11 cellular contexts compared by ENCODE assay signal in genomic region chr2:111624401-111625156, GRCh38.
DNase-seq lines count a peak whose midpoint lies in the region; ATAC-seq and TF ChIP-seq lines count a peak whose summit lies in the region.
"Had no signal": no experiment of that assay in that cellular context is flagged by ENCODE, and none has a peak within 500 bp of the region (broad histone marks: within the 10 kb centered on the region; RNA-seq: fewer than 3 reads in every experiment).

No MANE protein-coding gene starts in this region.

- TF ChIP-seq CTCF in MCF 10A (IDR thresholded peaks at IDR 0.05; ENCODE audit: unreplicated experiment), result no peak
- TF ChIP-seq CTCF in breast epithelium (IDR thresholded peaks at IDR 0.05), result no peak
- no peak for TF ChIP-seq CTCF in fibroblast of villous mesenchyme (IDR thresholded peaks at IDR 0.05; ENCODE audit: insufficient read depth, low read depth, low read length)
- TF ChIP-seq CTCF in thoracic aorta (IDR thresholded peaks at IDR 0.05), result no peak
- no peak for TF ChIP-seq CTCF in Caco-2 (IDR thresholded peaks at IDR 0.05; ENCODE audit: insufficient read depth in 1 of 2, low read depth in 1 of 2, low read length in 1 of 2, severe bottlenecking in 1 of 2, unreplicated experiment in 1 of 2)

- H3K4me1 Mint-ChIP-seq in MCF 10A (ENCODE audit: insufficient read depth, unreplicated experiment) (peaks cover 44% of the 10 kb centered on the region), Caco-2 (ENCODE audit: low read depth, unreplicated experiment) (peaks cover 8% of the 10 kb centered on the region)

- peaks cover 0 to 11% of the 10 kb centered on the region in 2 donors for H3K9me3 ChIP-seq in breast epithelium
- peaks cover 4% of the 10 kb centered on the region for H3K9me3 ChIP-seq in thoracic aorta
- peaks cover 7% of the 10 kb centered on the region for H3K9me3 ChIP-seq in Caco-2

- no peak overlapping the region for H3K27ac ChIP-seq in breast epithelium
- H3K27ac ChIP-seq in thoracic aorta, result no peak overlapping the region

- H3K36me3 ChIP-seq in breast epithelium, result no peaks in the 10 kb centered on the region
- no peaks in the 10 kb centered on the region for H3K36me3 ChIP-seq in thoracic aorta
- H3K36me3 ChIP-seq in Caco-2 (ENCODE audit: control insufficient read depth, insufficient read depth, low read length), result no peaks in the 10 kb centered on the region

- DNase-seq in MCF 10A (ENCODE audit: unreplicated experiment), result peak; percentile 90
- DNase-seq in breast epithelium (ENCODE audit: low spot score in 2 of 2), result no peak
- peak; percentile 82 for DNase-seq in SIG-M5 (lab: John Stamatoyannopoulos, UW)
- DNase-seq in fibroblast of villous mesenchyme (ENCODE audit: low read depth), result peak; percentile 99
- no peak for DNase-seq in thoracic aorta (ENCODE audit: low spot score)
- no peak for DNase-seq in putamen (ENCODE audit: low spot score)
- no peak for DNase-seq in Caco-2
- DNase-seq: anterior cingulate cortex, C1 segment of cervical spinal cord, NCI-H1694 treated with DMSO at 0.1 percent for 48 hours had no signal

- H3K4me3 ChIP-seq in breast epithelium, result no peak overlapping the region
- no peak overlapping the region for H3K4me3 ChIP-seq in fibroblast of villous mesenchyme (ENCODE audit: low read depth, low read length)
- no peak overlapping the region for H3K4me3 ChIP-seq in thoracic aorta
- H3K4me3 ChIP-seq in Caco-2 (ENCODE audit: low read depth, low read length), result no peak overlapping the region

- TF ChIP-seq POLR2A in breast epithelium (IDR thresholded peaks at IDR 0.05), result no peak

- H3K27me3 Mint-ChIP-seq in MCF 10A (ENCODE audit: insufficient read depth, unreplicated experiment) (no peaks in the 10 kb centered on the region), Caco-2 (ENCODE audit: insufficient read depth, unreplicated experiment) (no peaks in the 10 kb centered on the region)

- H3K4me3 Mint-ChIP-seq in MCF 10A (ENCODE audit: unreplicated experiment) (peak overlapping the region; percentile 38), Caco-2 (ENCODE audit: unreplicated experiment) (no peak overlapping the region)

- POLR2A ChIA-PET in MCF 10A (lab: Yijun Ruan, JAX), result interaction anchor here (0.6 to 3.1 kb wide), 16 partner anchors 10 to 905 kb away, joined by 3 to 34 read pairs (median 4); partner anchors contain the start of gene BCL2L11
- POLR2A ChIA-PET in Caco-2 (lab: Charles Lee), result interaction anchor here (0.9 kb wide), 1 partner anchor 35 kb away, joined by 5 read pairs; no protein-coding TSS in a partner anchor

- H3K36me3 Mint-ChIP-seq in MCF 10A (ENCODE audit: insufficient read depth, unreplicated experiment) (peaks cover 7% of the 10 kb centered on the region), Caco-2 (ENCODE audit: insufficient read depth, unreplicated experiment) (no peaks in the 10 kb centered on the region)

- BruUV-seq in MCF 10A (replicated peaks; lab: Mats Ljungman, UMichigan) (no TSS peak), Caco-2 (replicated peaks; lab: Mats Ljungman, UMichigan) (no TSS peak)

- H3K27me3 ChIP-seq in breast epithelium, result no peaks in the 10 kb centered on the region
- H3K27me3 ChIP-seq in thoracic aorta (replicated peaks; ENCODE audit: insufficient read depth), result no peaks in the 10 kb centered on the region
- H3K27me3 ChIP-seq in Caco-2 (replicated peaks; ENCODE audit: control insufficient read depth, insufficient read depth, low read length), result no peaks in the 10 kb centered on the region

- H3K4me1 ChIP-seq in breast epithelium, result no peaks in the 10 kb centered on the region
- peaks cover 3 to 7% of the 10 kb centered on the region in 2 donors for H3K4me1 ChIP-seq in thoracic aorta (ENCODE audit: control insufficient read depth in 1 of 2, low read depth in 2 of 2)
- no peaks in the 10 kb centered on the region for H3K4me1 ChIP-seq in Caco-2

- peak overlapping the region; percentile 70 for H3K27ac Mint-ChIP-seq in MCF 10A (ENCODE audit: low read depth, unreplicated experiment)
- no peak overlapping the region for H3K27ac Mint-ChIP-seq in Caco-2 (ENCODE audit: unreplicated experiment)

- CTCF ChIA-PET in MCF 10A (lab: Yijun Ruan, JAX), result interaction anchor here (0.5 to 1.0 kb wide), 4 partner anchors 14 to 1499 kb away, joined by 4 read pairs; no protein-coding TSS in a partner anchor
- CTCF ChIA-PET in Caco-2 (lab: Charles Lee), result no interaction called here

- intact Hi-C loops in MCF 10A (cut with micrococcal nuclease) (loop anchor here (5.0 kb wide), 1 partner anchor 38 kb away; no protein-coding TSS in a partner anchor), breast epithelium (cut with DNase I; ENCODE audit: low total_unique reads) (no loop called here), Caco-2 (cut with micrococcal nuclease; ENCODE audit: unreplicated experiment) (no loop called here)

- ATAC-seq in thoracic aorta (ENCODE audit: insufficient number of reproducible peaks, low FRiP score, low read depth) (peak; percentile 63), HG03097 (IDR thresholded peaks at IDR 0.05; ENCODE audit: low FRiP score, unreplicated experiment) (no peak)

- H3K9me3 Mint-ChIP-seq in MCF 10A (ENCODE audit: unreplicated experiment) (peaks cover 22% of the 10 kb centered on the region), Caco-2 (ENCODE audit: unreplicated experiment) (peaks cover 16% of the 10 kb centered on the region)

Comparison
In these comparisons a context has a peak if more than half of its experiments do, and no peak if none do; other contexts are left out.
1. DNase-seq: peak in MCF 10A (single experiment), SIG-M5 (single experiment) and fibroblast of villous mesenchyme (single experiment); none in breast epithelium (0 of 2), thoracic aorta (single experiment), putamen (single experiment) and Caco-2 (0 of 2).